ENCODE assay signal across 1 cellular context in the genomic region with DNA sequence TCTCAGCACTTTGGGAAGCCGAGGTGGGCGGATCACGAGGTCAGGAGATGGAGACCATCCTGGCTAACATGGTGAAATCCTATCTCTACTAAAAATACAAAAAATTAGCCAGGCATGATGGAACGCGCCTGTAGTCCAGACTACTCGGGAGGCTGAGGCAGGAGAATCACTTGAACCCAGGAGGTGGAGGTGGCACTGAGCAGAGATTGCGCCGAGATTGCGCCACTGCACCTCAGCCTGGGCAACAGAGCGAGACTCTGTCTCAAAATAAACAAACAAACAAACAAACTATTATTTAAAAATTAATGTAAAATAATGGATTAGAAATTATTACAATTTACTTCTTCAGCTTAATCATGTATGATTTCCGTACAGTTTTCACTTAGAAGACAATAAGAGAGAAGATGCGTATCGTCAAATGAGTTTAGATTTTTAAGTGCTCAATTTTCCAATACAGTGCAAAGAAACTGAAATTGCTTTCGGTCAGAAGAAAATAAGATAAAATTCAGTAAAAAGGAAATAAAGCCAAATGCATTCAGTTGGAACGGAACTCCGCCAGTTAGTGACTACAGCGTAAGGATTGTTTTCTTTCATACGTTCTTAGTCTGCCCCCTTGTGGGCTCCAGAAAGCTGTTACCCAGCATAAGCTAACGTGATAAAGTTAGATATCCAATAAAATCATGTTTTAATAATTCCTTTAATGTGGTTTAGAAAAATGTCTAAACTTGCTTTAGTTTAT.
TF ChIP-seq lines count a peak whose summit lies in the region.

No MANE protein-coding gene starts in this region.

TF ChIP-seq in H1, 55 proteins besides CTCF, POLR2A, EP300 and RAD21:
- no peak for TF ChIP-seq POLR2AphosphoS5 (IDR thresholded peaks at IDR 0.05; ENCODE audit: low read depth, low read length)
- no peak for TF ChIP-seq FOSL1 (IDR thresholded peaks at IDR 0.05; ENCODE audit: insufficient read depth, low read depth, low read length)
- no peak for TF ChIP-seq PHF8 (conservative IDR thresholded peaks at IDR 0.05; ENCODE audit: low read depth, low read length)
- TF ChIP-seq BCL11A (IDR thresholded peaks at IDR 0.05; ENCODE audit: low read depth in 2 of 2, low read length in 2 of 2), result no peak
- TF ChIP-seq SUZ12 (IDR thresholded peaks at IDR 0.05; ENCODE audit: low read length), result no peak
- no peak for TF ChIP-seq TCF12 (IDR thresholded peaks at IDR 0.05; ENCODE audit: low read depth, low read length)
- no peak for TF ChIP-seq GABPA (IDR thresholded peaks at IDR 0.05; ENCODE audit: borderline replicate concordance, insufficient read depth, low read length)
- no peak for TF ChIP-seq GTF2F1 (IDR thresholded peaks at IDR 0.05; ENCODE audit: borderline replicate concordance, low read depth, low read length)
- TF ChIP-seq, protein P1, sequence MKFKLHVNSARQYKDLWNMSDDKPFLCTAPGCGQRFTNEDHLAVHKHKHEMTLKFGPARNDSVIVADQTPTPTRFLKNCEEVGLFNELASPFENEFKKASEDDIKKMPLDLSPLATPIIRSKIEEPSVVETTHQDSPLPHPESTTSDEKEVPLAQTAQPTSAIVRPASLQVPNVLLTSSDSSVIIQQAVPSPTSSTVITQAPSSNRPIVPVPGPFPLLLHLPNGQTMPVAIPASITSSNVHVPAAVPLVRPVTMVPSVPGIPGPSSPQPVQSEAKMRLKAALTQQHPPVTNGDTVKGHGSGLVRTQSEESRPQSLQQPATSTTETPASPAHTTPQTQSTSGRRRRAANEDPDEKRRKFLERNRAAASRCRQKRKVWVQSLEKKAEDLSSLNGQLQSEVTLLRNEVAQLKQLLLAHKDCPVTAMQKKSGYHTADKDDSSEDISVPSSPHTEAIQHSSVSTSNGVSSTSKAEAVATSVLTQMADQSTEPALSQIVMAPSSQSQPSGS (IDR thresholded peaks at IDR 0.05; ENCODE audit: low read length), result no peak
- TF ChIP-seq RFX5 (IDR thresholded peaks at IDR 0.05; ENCODE audit: borderline replicate concordance, low read depth, low read length), result no peak
- TF ChIP-seq, protein P2, sequence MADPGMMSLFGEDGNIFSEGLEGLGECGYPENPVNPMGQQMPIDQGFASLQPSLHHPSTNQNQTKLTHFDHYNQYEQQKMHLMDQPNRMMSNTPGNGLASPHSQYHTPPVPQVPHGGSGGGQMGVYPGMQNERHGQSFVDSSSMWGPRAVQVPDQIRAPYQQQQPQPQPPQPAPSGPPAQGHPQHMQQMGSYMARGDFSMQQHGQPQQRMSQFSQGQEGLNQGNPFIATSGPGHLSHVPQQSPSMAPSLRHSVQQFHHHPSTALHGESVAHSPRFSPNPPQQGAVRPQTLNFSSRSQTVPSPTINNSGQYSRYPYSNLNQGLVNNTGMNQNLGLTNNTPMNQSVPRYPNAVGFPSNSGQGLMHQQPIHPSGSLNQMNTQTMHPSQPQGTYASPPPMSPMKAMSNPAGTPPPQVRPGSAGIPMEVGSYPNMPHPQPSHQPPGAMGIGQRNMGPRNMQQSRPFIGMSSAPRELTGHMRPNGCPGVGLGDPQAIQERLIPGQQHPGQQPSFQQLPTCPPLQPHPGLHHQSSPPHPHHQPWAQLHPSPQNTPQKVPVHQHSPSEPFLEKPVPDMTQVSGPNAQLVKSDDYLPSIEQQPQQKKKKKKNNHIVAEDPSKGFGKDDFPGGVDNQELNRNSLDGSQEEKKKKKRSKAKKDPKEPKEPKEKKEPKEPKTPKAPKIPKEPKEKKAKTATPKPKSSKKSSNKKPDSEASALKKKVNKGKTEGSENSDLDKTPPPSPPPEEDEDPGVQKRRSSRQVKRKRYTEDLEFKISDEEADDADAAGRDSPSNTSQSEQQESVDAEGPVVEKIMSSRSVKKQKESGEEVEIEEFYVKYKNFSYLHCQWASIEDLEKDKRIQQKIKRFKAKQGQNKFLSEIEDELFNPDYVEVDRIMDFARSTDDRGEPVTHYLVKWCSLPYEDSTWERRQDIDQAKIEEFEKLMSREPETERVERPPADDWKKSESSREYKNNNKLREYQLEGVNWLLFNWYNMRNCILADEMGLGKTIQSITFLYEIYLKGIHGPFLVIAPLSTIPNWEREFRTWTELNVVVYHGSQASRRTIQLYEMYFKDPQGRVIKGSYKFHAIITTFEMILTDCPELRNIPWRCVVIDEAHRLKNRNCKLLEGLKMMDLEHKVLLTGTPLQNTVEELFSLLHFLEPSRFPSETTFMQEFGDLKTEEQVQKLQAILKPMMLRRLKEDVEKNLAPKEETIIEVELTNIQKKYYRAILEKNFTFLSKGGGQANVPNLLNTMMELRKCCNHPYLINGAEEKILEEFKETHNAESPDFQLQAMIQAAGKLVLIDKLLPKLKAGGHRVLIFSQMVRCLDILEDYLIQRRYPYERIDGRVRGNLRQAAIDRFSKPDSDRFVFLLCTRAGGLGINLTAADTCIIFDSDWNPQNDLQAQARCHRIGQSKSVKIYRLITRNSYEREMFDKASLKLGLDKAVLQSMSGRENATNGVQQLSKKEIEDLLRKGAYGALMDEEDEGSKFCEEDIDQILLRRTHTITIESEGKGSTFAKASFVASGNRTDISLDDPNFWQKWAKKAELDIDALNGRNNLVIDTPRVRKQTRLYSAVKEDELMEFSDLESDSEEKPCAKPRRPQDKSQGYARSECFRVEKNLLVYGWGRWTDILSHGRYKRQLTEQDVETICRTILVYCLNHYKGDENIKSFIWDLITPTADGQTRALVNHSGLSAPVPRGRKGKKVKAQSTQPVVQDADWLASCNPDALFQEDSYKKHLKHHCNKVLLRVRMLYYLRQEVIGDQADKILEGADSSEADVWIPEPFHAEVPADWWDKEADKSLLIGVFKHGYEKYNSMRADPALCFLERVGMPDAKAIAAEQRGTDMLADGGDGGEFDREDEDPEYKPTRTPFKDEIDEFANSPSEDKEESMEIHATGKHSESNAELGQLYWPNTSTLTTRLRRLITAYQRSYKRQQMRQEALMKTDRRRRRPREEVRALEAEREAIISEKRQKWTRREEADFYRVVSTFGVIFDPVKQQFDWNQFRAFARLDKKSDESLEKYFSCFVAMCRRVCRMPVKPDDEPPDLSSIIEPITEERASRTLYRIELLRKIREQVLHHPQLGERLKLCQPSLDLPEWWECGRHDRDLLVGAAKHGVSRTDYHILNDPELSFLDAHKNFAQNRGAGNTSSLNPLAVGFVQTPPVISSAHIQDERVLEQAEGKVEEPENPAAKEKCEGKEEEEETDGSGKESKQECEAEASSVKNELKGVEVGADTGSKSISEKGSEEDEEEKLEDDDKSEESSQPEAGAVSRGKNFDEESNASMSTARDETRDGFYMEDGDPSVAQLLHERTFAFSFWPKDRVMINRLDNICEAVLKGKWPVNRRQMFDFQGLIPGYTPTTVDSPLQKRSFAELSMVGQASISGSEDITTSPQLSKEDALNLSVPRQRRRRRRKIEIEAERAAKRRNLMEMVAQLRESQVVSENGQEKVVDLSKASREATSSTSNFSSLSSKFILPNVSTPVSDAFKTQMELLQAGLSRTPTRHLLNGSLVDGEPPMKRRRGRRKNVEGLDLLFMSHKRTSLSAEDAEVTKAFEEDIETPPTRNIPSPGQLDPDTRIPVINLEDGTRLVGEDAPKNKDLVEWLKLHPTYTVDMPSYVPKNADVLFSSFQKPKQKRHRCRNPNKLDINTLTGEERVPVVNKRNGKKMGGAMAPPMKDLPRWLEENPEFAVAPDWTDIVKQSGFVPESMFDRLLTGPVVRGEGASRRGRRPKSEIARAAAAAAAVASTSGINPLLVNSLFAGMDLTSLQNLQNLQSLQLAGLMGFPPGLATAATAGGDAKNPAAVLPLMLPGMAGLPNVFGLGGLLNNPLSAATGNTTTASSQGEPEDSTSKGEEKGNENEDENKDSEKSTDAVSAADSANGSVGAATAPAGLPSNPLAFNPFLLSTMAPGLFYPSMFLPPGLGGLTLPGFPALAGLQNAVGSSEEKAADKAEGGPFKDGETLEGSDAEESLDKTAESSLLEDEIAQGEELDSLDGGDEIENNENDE (IDR thresholded peaks at IDR 0.05; ENCODE audit: insufficient replicate concordance, low read length), result no peak
- TF ChIP-seq RBBP5 (IDR thresholded peaks at IDR 0.05; ENCODE audit: borderline replicate concordance, low read depth, low read length), result no peak
- TF ChIP-seq ZNF274 (IDR thresholded peaks at IDR 0.05; ENCODE audit: borderline replicate concordance, extremely low read depth, low read length), result no peak
- no peak for TF ChIP-seq ASH2L (IDR thresholded peaks at IDR 0.05; ENCODE audit: low read length)
- TF ChIP-seq, protein P3, sequence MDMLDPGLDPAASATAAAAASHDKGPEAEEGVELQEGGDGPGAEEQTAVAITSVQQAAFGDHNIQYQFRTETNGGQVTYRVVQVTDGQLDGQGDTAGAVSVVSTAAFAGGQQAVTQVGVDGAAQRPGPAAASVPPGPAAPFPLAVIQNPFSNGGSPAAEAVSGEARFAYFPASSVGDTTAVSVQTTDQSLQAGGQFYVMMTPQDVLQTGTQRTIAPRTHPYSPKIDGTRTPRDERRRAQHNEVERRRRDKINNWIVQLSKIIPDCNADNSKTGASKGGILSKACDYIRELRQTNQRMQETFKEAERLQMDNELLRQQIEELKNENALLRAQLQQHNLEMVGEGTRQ (IDR thresholded peaks at IDR 0.05; ENCODE audit: low read length), result no peak
